ENCODE assay signal across 8 cellular contexts in genomic region chr10:43136995-43137700, GRCh38. TPM values are rescaled to one million over a fixed set of nuclear protein-coding genes. Genes with fewer than 3 reads are reported as not detected.
DNase-seq lines count a peak whose midpoint lies in the region; ATAC-seq and TF ChIP-seq lines count a peak whose summit lies in the region.

No MANE protein-coding gene starts in this region.

- H3K27me3 ChIP-seq in H9 (ENCODE audit: insufficient read depth, low read length) (no peaks in the 10 kb centered on the region), hepatocyte (no peaks in the 10 kb centered on the region)

- peak overlapping the region; percentile 89 to 92 for H3K4me3 Mint-ChIP-seq in H9
- peak overlapping the region; percentile 93 for H3K4me3 Mint-ChIP-seq in activated CD4-positive, alpha-beta memory T cell treated with anti-CD3 and anti-CD28 coated beads for 36 hours
- peak overlapping the region; percentile 98 for H3K4me3 Mint-ChIP-seq in stimulated activated memory B cell treated with anti-CD40 and anti-IgM and Interleukin-4, amounts not matched to agents 10 μg/mL and 1 μg/mL and 100 μg/mL, for 72 hours

- H3K36me3 Mint-ChIP-seq in H9 (ENCODE audit: insufficient read depth in 1 of 3, low read depth in 3 of 3): no peaks in the 10 kb centered on the region; a peak in 1 of 7 replicates
- H3K36me3 Mint-ChIP-seq in activated CD4-positive, alpha-beta memory T cell treated with anti-CD3 and anti-CD28 coated beads for 36 hours: peaks cover 23% of the 10 kb centered on the region
- H3K36me3 Mint-ChIP-seq in stimulated activated memory B cell treated with anti-CD40 and anti-IgM and Interleukin-4, amounts not matched to agents 10 μg/mL and 1 μg/mL and 100 μg/mL, for 72 hours: peaks cover 5% of the 10 kb centered on the region

- H3K4ac ChIP-seq in H9 (ENCODE audit: low read depth, low read length): no peak overlapping the region

- no peak overlapping the region for H4K91ac ChIP-seq in H9 (ENCODE audit: insufficient read length, low read depth, low read length)

- H4K8ac ChIP-seq in H9 (replicated peaks; ENCODE audit: insufficient read length, low read depth, low read length): no peak overlapping the region

- CTCF ChIA-PET in activated CD4-positive, alpha-beta memory T cell treated with anti-CD3 and anti-CD28 coated beads for 36 hours (lab: Charles Lee): interaction anchor here (1.3 to 3.2 kb wide), 4 partner anchors 16 to 67 kb away, joined by 5 to 15 read pairs (median 6); no protein-coding TSS in a partner anchor

- peaks cover 12 to 13% of the 10 kb centered on the region in 2 experiments for H3K4me1 Mint-ChIP-seq in H9
- H3K4me1 Mint-ChIP-seq in activated CD4-positive, alpha-beta memory T cell treated with anti-CD3 and anti-CD28 coated beads for 36 hours (ENCODE audit: low read depth): peaks cover 40% of the 10 kb centered on the region
- peaks cover 46% of the 10 kb centered on the region for H3K4me1 Mint-ChIP-seq in stimulated activated memory B cell treated with anti-CD40 and anti-IgM and Interleukin-4, amounts not matched to agents 10 μg/mL and 1 μg/mL and 100 μg/mL, for 72 hours

- no peak for ATAC-seq in stimulated activated memory B cell treated with anti-CD40 and anti-IgM and Interleukin-4, amounts not matched to agents 10 μg/mL and 1 μg/mL and 100 μg/mL, for 72 hours

- H3K27ac Mint-ChIP-seq in H9: peak overlapping the region; percentile 60 to 95 (median 75); a peak in 4 of 7 replicates
- H3K27ac Mint-ChIP-seq in activated CD4-positive, alpha-beta memory T cell treated with anti-CD3 and anti-CD28 coated beads for 36 hours: peak overlapping the region; percentile 93
- peak overlapping the region; percentile 96 for H3K27ac Mint-ChIP-seq in stimulated activated memory B cell treated with anti-CD40 and anti-IgM and Interleukin-4, amounts not matched to agents 10 μg/mL and 1 μg/mL and 100 μg/mL, for 72 hours

- no peak overlapping the region for H2BK5ac ChIP-seq in H9 (ENCODE audit: insufficient read length, low read length)

- peak overlapping the region; percentile 67; the same call in 1 of the 2 replicates for H3K14ac ChIP-seq in H9 (ENCODE audit: insufficient read depth, low read length)

- no peak overlapping the region for H4K5ac ChIP-seq in H9 (ENCODE audit: insufficient read length, low read depth, low read length)

- H3K23ac ChIP-seq in H9 (ENCODE audit: insufficient read length, low read depth, low read length): no peak overlapping the region

- H3K9me2 ChIP-seq in hepatocyte (replicated peaks; ENCODE audit: insufficient read depth): no peaks in the 10 kb centered on the region

- no peaks in the 10 kb centered on the region for H3K9me3 Mint-ChIP-seq in H9
- H3K9me3 Mint-ChIP-seq in activated CD4-positive, alpha-beta memory T cell treated with anti-CD3 and anti-CD28 coated beads for 36 hours: no peaks in the 10 kb centered on the region
- no peaks in the 10 kb centered on the region for H3K9me3 Mint-ChIP-seq in stimulated activated memory B cell treated with anti-CD40 and anti-IgM and Interleukin-4, amounts not matched to agents 10 μg/mL and 1 μg/mL and 100 μg/mL, for 72 hours

- no peaks in the 10 kb centered on the region for H3K36me3 ChIP-seq in hepatocyte (replicated peaks; ENCODE audit: insufficient read depth, low read depth)

- peaks cover 8% of the 10 kb centered on the region for H3K27me3 Mint-ChIP-seq in H9 (ENCODE audit: low read depth)
- H3K27me3 Mint-ChIP-seq in activated CD4-positive, alpha-beta memory T cell treated with anti-CD3 and anti-CD28 coated beads for 36 hours: no peaks in the 10 kb centered on the region
- H3K27me3 Mint-ChIP-seq in stimulated activated memory B cell treated with anti-CD40 and anti-IgM and Interleukin-4, amounts not matched to agents 10 μg/mL and 1 μg/mL and 100 μg/mL, for 72 hours: no peaks in the 10 kb centered on the region

- intact Hi-C loops in activated CD4-positive, alpha-beta memory T cell treated with anti-CD3 and anti-CD28 coated beads for 36 hours (cut with micrococcal nuclease): loop anchor here (5.0 kb wide), 2 partner anchors 355 to 585 kb away; partner anchors contain the start of gene BMS1

- TF ChIP-seq CTCF in H9 (conservative IDR thresholded peaks at IDR 0.05) (no peak), hepatocyte (IDR thresholded peaks at IDR 0.05; ENCODE audit: poor library complexity) (no peak)

- no peak overlapping the region for H2BK20ac ChIP-seq in H9 (ENCODE audit: low read depth, low read length, poor library complexity, severe bottlenecking)

- no CpG with 5 or more reads among the region's 27 CpGs for WGBS in H9 (ENCODE audit: extremely low coverage, insufficient read length, low lambda C conversion rate)
- 42% methylated on average over 27 of the region's 27 CpGs for WGBS in hepatocyte (ENCODE audit: low lambda C conversion rate, missing lambda C conversion rate)

- DNase-seq in H9 (no peak), hepatocyte (ENCODE audit: low spot score) (no peak), SHP77 treated with DMSO at 0.1 percent for 48 hours (lab: John Stamatoyannopoulos, UW) (no peak), dermis blood vessel endothelial cell (no peak)
- DNase-seq in activated CD4-positive, alpha-beta memory T cell treated with anti-CD3 and anti-CD28 coated beads for 36 hours: no peak
- no peak for DNase-seq in activated CD4-positive, alpha-beta T cell treated with anti-CD3 and anti-CD28 coated beads, Interleukin-2, amount 50 U/mL, for 1 hour
- no peak for DNase-seq in stimulated activated CD4-positive, alpha-beta T cell treated with anti-CD3 and anti-CD28 coated beads, Interleukin-4, amount 100 ng/mL, for 24 hours

- POLR2A ChIA-PET in activated CD4-positive, alpha-beta memory T cell treated with anti-CD3 and anti-CD28 coated beads for 36 hours (lab: Charles Lee): interaction anchor here (2.8 to 4.7 kb wide), 3 partner anchors 8 to 260 kb away, joined by 18 to 58 read pairs (median 26); no protein-coding TSS in a partner anchor

- H2BK120ac ChIP-seq in H9 (ENCODE audit: low read depth, low read length, poor library complexity, severe bottlenecking): no peak overlapping the region

- H3T11ph ChIP-seq in H9 (ENCODE audit: low read length): no peak overlapping the region

- H3K9me3 ChIP-seq in H9 (ENCODE audit: control insufficient read depth, low read depth, low read length) (no peaks in the 10 kb centered on the region), hepatocyte (ENCODE audit: low read depth) (no peaks in the 10 kb centered on the region)

- H3K4me2 ChIP-seq in H9 (ENCODE audit: insufficient read depth, insufficient read length, low read length) (peak overlapping the region; percentile 68), hepatocyte (peak overlapping the region; percentile 91)

- H3K18ac ChIP-seq in H9 (ENCODE audit: insufficient read length, low read depth, low read length): no peak overlapping the region

- no peaks in the 10 kb centered on the region; the same call in 1 of the 2 replicates for H3K79me2 ChIP-seq in H9 (ENCODE audit: insufficient read depth, low read length)
- peaks cover 45% of the 10 kb centered on the region for H3K79me2 ChIP-seq in hepatocyte

- H2AFZ ChIP-seq in H9 (ENCODE audit: low read length) (no peak overlapping the region), hepatocyte (peak overlapping the region; percentile 74)

- H2BK12ac ChIP-seq in H9 (ENCODE audit: insufficient read length, low read depth, low read length): no peak overlapping the region

- no peak overlapping the region for H2BK15ac ChIP-seq in H9 (ENCODE audit: low read depth, low read length)

- H4K20me1 ChIP-seq in H9 (ENCODE audit: control insufficient read depth, insufficient read depth, insufficient read length) (no peaks in the 10 kb centered on the region), hepatocyte (ENCODE audit: insufficient read depth, poor library complexity, severe bottlenecking) (peaks cover 5% of the 10 kb centered on the region)

- H3K4me1 ChIP-seq in H9 (ENCODE audit: insufficient read depth, low read length) (no peaks in the 10 kb centered on the region), hepatocyte (ENCODE audit: insufficient read depth) (peaks cover 12% of the 10 kb centered on the region)

- H3K27ac ChIP-seq in H9 (ENCODE audit: insufficient read length, low read depth, low read length) (no peak overlapping the region), hepatocyte (peak overlapping the region; percentile 99)

- no peak overlapping the region for H2AK5ac ChIP-seq in H9 (ENCODE audit: insufficient read length, low read length)

- H3K56ac ChIP-seq in H9 (ENCODE audit: insufficient read length, low read depth, low read length): no peak overlapping the region

- peak overlapping the region; percentile 98 for H3K4me3 ChIP-seq in hepatocyte

- no peaks in the 10 kb centered on the region for H3K79me1 ChIP-seq in H9 (ENCODE audit: insufficient read depth, low read depth, low read length, poor library complexity, severe bottlenecking)

- peaks cover 5% of the 10 kb centered on the region for H3K23me2 ChIP-seq in H9 (ENCODE audit: insufficient read length, low read depth, low read length, poor library complexity, severe bottlenecking)

- no peak overlapping the region for H3K9ac ChIP-seq in H9 (ENCODE audit: extremely low read depth, insufficient read length, low read length)

RNA-seq across cellular contexts. Expression of gene CSGALNACT2, which starts 1.1 kb away (rescaled TPM):
- total RNA-seq in H9 (2021): 8.9 and 9.7 TPM in 2 replicates
- 10 to 100 TPM; 30.2 to 32.3 TPM for total RNA-seq in activated CD4-positive, alpha-beta memory T cell treated with anti-CD3 and anti-CD28 coated beads for 36 hours
- total RNA-seq in hepatocyte: 13.9 and 15.2 TPM in 2 replicates
- polyA plus RNA-seq in hepatocyte: 7.7 and 8.9 TPM in 2 replicates
- total RNA-seq in dermis blood vessel endothelial cell: 10.2 and 11.7 TPM in 2 replicates
